Comparison of ENCODE assay signal across 8 cellular contexts in genomic region chr19:3175761-3176714, GRCh38. TPM values are rescaled to one million over a fixed set of nuclear protein-coding genes. Genes with fewer than 3 reads are reported as not detected.
DNase-seq lines count a peak whose midpoint lies in the region; ATAC-seq, FAIRE-seq and TF ChIP-seq lines count a peak whose summit lies in the region.

No MANE protein-coding gene starts in this region.

- peak overlapping the region; percentile 72 to 91 (median 87) for H3K4me3 Mint-ChIP-seq in naive thymus-derived CD8-positive, alpha-beta T cell

- peaks cover 24% of the 10 kb centered on the region for H3K36me3 ChIP-seq in DND-41 (ENCODE audit: insufficient read depth, low read length)
- no peaks in the 10 kb centered on the region for H3K36me3 ChIP-seq in GM12878 (ENCODE audit: control insufficient read depth in 2 of 2, insufficient read depth in 2 of 2, low read length in 1 of 2)

- no peaks in the 10 kb centered on the region for H3K9me3 Mint-ChIP-seq in naive thymus-derived CD8-positive, alpha-beta T cell

- peaks cover 6 to 11% (median 9%) of the 10 kb centered on the region in 3 donors for H3K36me3 Mint-ChIP-seq in naive thymus-derived CD8-positive, alpha-beta T cell

- DNase-seq in DND-41 (no peak), NAMALWA (ENCODE audit: low spot score) (peak; percentile 64), GM12878 (ENCODE audit: low read depth, low spot score) (peak; percentile 57), inferior parietal cortex (ENCODE audit: extremely low spot score) (no peak), Right ventricle myocardium inferior (ENCODE audit: missing footprints) (no peak)
- DNase-seq in naive thymus-derived CD8-positive, alpha-beta T cell: peak in 6 of 10 donors; percentile 27 to 75 (median 40)
- DNase-seq in stimulated activated CD4-positive, alpha-beta T cell treated with anti-CD3 and anti-CD28 coated beads, Interleukin-15, amount 100 ng/mL, for 24 hours: no peak

- POLR2A ChIA-PET in GM12878 (lab: Charles Lee): interaction anchor here (0.6 kb wide), 1 partner anchor 123 kb away, joined by 3 read pairs; no protein-coding TSS in a partner anchor
- POLR2A ChIA-PET in naive thymus-derived CD8-positive, alpha-beta T cell (lab: Charles Lee): interaction anchor here (0.5 to 2.3 kb wide), 7 partner anchors 8 to 1585 kb away, joined by 3 to 14 read pairs (median 4); partner anchors contain the start of gene NCLN

- in situ Hi-C loops in GM12878 (cut with MboI): no loop called here

- SMC1A ChIA-PET in GM12878 (lab: Charles Lee; ENCODE audit: uncharacterized antibody, unreplicated experiment): interaction anchor here (0.7 kb wide), 1 partner anchor 11 kb away, joined by 3 read pairs; no protein-coding TSS in a partner anchor

- no peak; a peak in 1 of 4 replicates for TF ChIP-seq EP300 in GM12878 (IDR thresholded peaks at IDR 0.05; ENCODE audit: borderline replicate concordance in 1 of 2, control insufficient read depth in 1 of 2, low read depth in 2 of 2, low read length in 2 of 2)

- TF ChIP-seq POLR2A in GM12878 (IDR thresholded peaks at IDR 0.05; ENCODE audit: low read depth, low read length): peak; percentile 5; the same call in 1 of the 2 replicates

- ATAC-seq in DND-41 (ENCODE audit: insufficient read depth, low read depth) (no peak), GM12878 (no peak), Right ventricle myocardium inferior (no peak), GM18519 (IDR thresholded peaks at IDR 0.05; ENCODE audit: low FRiP score, unreplicated experiment) (no peak)
- ATAC-seq in naive thymus-derived CD8-positive, alpha-beta T cell: no peak

- no peak for TF ChIP-seq CTCF in DND-41 (IDR thresholded peaks at IDR 0.05; ENCODE audit: borderline replicate concordance, extremely low read depth, low read length, poor library complexity, severe bottlenecking)
- TF ChIP-seq CTCF in GM12878 (IDR thresholded peaks at IDR 0.05 in 2 of 3, conservative IDR thresholded peaks at IDR 0.05 in 1 of 3; ENCODE audit: control insufficient read depth in 2 of 3, extremely low read depth in 1 of 3, insufficient read depth in 1 of 3, low read depth in 3 of 3, low read length in 3 of 3): no peak

- RAD21 ChIA-PET in GM12878 (lab: Charles Lee; ENCODE audit: unreplicated experiment): no interaction called here

- no peaks in the 10 kb centered on the region for H3K9me3 ChIP-seq in DND-41 (ENCODE audit: insufficient read depth, low read length, severe bottlenecking)
- H3K9me3 ChIP-seq in GM12878 (replicated peaks; ENCODE audit: control insufficient read depth, insufficient read depth, low read length): no peaks in the 10 kb centered on the region

- H3K9ac ChIP-seq in DND-41 (ENCODE audit: low read depth, low read length): peak overlapping the region; percentile 25; the same call in 1 of the 2 replicates
- peak overlapping the region; percentile 42; the same call in 1 of the 2 replicates for H3K9ac ChIP-seq in GM12878 (ENCODE audit: control insufficient read depth, insufficient read depth, low read length)

- H3K4me3 ChIP-seq in DND-41 (ENCODE audit: low read depth in 1 of 2, low read length in 2 of 2) (no peak overlapping the region), GM12878 (no peak overlapping the region)

- FAIRE-seq in GM12878 (lab: Jason Lieb, UNC): no peak

- peak overlapping the region; percentile 80 to 99 (median 96) for H3K27ac Mint-ChIP-seq in naive thymus-derived CD8-positive, alpha-beta T cell

- H3K4me1 ChIP-seq in DND-41 (ENCODE audit: insufficient read depth, low read length) (peaks cover 26% of the 10 kb centered on the region), GM12878 (ENCODE audit: control insufficient read depth, insufficient read depth, low read length) (peaks cover 22% of the 10 kb centered on the region)

- no peak for TF ChIP-seq RAD21 in GM12878 (IDR thresholded peaks at IDR 0.05; ENCODE audit: insufficient read depth, low read depth, low read length)

- no peaks in the 10 kb centered on the region for H3K27me3 Mint-ChIP-seq in naive thymus-derived CD8-positive, alpha-beta T cell

- H4K20me1 ChIP-seq in DND-41 (ENCODE audit: insufficient read depth, low read length) (peaks cover 17% of the 10 kb centered on the region), GM12878 (ENCODE audit: control insufficient read depth, insufficient read depth) (no peaks in the 10 kb centered on the region; the same call in 1 of the 2 replicates)

- intact Hi-C loops in GM12878 (cut with micrococcal nuclease; ENCODE audit: unreplicated experiment) (no loop called here), Right ventricle myocardium inferior (cut with DNase I) (no loop called here)

- H3K4me2 ChIP-seq in DND-41 (ENCODE audit: insufficient read depth, low read length): peak overlapping the region; percentile 41; the same call in 1 of the 2 replicates
- peak overlapping the region; percentile 75 for H3K4me2 ChIP-seq in GM12878 (ENCODE audit: control insufficient read depth, insufficient read depth)

- CTCF ChIA-PET in GM12878 (lab: Yijun Ruan, JAX): interaction anchor here (0.5 to 1.0 kb wide), 3 partner anchors 9 to 47 kb away, joined by 3 to 4 read pairs (median 3); no protein-coding TSS in a partner anchor

- H3K27ac ChIP-seq in DND-41 (ENCODE audit: low read length) (peak overlapping the region; percentile 49), GM12878 (ENCODE audit: control insufficient read depth, insufficient read depth) (peak overlapping the region; percentile 69)

- no TSS peak for BruUV-seq in GM12878 (replicated peaks; lab: Mats Ljungman, UMichigan)

- WGBS in GM12878 (ENCODE audit: insufficient coverage, insufficient replicate concordance, low lambda C conversion rate, missing lambda C conversion rate): 24% methylated on average over 17 of the region's 17 CpGs

- H3K27me3 ChIP-seq in DND-41 (ENCODE audit: insufficient read depth, low read length, poor library complexity) (no peaks in the 10 kb centered on the region), GM12878 (replicated peaks in 1 of 2; ENCODE audit: control insufficient read depth in 2 of 2, insufficient read depth in 2 of 2, low read length in 1 of 2) (no peaks in the 10 kb centered on the region)

- H2AFZ ChIP-seq in DND-41 (ENCODE audit: low read depth, low read length): no peak overlapping the region
- H2AFZ ChIP-seq in GM12878 (ENCODE audit: control insufficient read depth, low read depth, low read length): peak overlapping the region; percentile 6; the same call in 1 of the 2 replicates

- peaks cover 13 to 45% (median 28%) of the 10 kb centered on the region in 4 donors for H3K4me1 Mint-ChIP-seq in naive thymus-derived CD8-positive, alpha-beta T cell

- H3K79me2 ChIP-seq in DND-41 (ENCODE audit: insufficient read depth, low read length): peaks cover 37% of the 10 kb centered on the region
- H3K79me2 ChIP-seq in GM12878 (ENCODE audit: control insufficient read depth, insufficient read depth, low read length): peaks cover 39% of the 10 kb centered on the region

RNA-seq across cellular contexts. Expression of gene S1PR4, which starts 2.5 kb away (rescaled TPM):
- total RNA-seq in GM12878 (2013; cell fraction: nucleolus; rRNA removed): 25.9 and 29.4 TPM in 2 replicates
- 50.1 and 57.7 TPM in 2 replicates for total RNA-seq in GM12878 (2014; rRNA removed)
- total RNA-seq in GM12878 (2014; rRNA removed; fragmentation: Illumina TruSeq; extraction: Trizol): 4.7 and 6.1 TPM in 2 replicates
- total RNA-seq in GM12878 (2021): 32.4 and 33.7 TPM in 2 replicates
- 5.5 TPM for polyA plus RNA-seq in GM12878 (2011; ENCODE audit: low read depth)
- polyA plus RNA-seq in GM12878 (2011; rRNA removed): not detected in 2 replicates
- polyA plus RNA-seq in GM12878 (2011; cell fraction: cytosol; rRNA removed): 0.04 TPM in 1 of 2 replicates, not detected in the other
- polyA plus RNA-seq in GM12878 (2011; cell fraction: nucleus; rRNA removed): 0.26 and 0.33 TPM in 2 replicates
- 20.4 and 25.5 TPM in 2 replicates for polyA plus RNA-seq in GM12878 (2012)
- 0.54 TPM in 1 of 2 replicates, not detected in the other for polyA plus RNA-seq in GM12878 (2014; fragmentation: Illumina TruSeq; extraction: Trizol)
- 1 to 10 TPM in 1 of 2 experiments, under 1 TPM in 1; 0.19 to 1.2 TPM for polyA plus RNA-seq in GM12878 (2014; fragmentation: Nextera tagmentation; extraction: Ambion mirVana)
- 35.7 and 44.5 TPM in 2 replicates for polyA plus RNA-seq in GM12878 (2014; rRNA removed)
- 10 to 100 TPM; 42.2 to 43.3 TPM for polyA plus RNA-seq in GM12878 (2016; fragmentation: Nextera tagmentation; extraction: Ambion mirVana)
- not detected in 2 replicates for polyA minus RNA-seq in GM12878 (2011; rRNA and poly(A)+ RNA removed)
- polyA minus RNA-seq in GM12878 (2011; cell fraction: cytosol; rRNA and poly(A)+ RNA removed): not detected in 2 replicates
- polyA minus RNA-seq in GM12878 (2011; cell fraction: nucleus; rRNA and poly(A)+ RNA removed): 0.29 TPM in 1 of 2 replicates, not detected in the other
- 100 to 1,000 TPM; 217 to 233 TPM for total RNA-seq in naive thymus-derived CD8-positive, alpha-beta T cell
- 100 to 1,000 TPM; 286 to 470 (median 332) TPM for polyA plus RNA-seq in naive thymus-derived CD8-positive, alpha-beta T cell
- total RNA-seq in Right ventricle myocardium inferior: 1.2 TPM

RNA-seq across cellular contexts. Expression of gene NCLN, which starts 9.7 kb away (rescaled TPM):
- total RNA-seq in GM12878 (2013; cell fraction: nucleolus; rRNA removed): 37.3 and 45.2 TPM in 2 replicates
- total RNA-seq in GM12878 (2014; rRNA removed) (35.0 and 43.0 TPM in 2 replicates), GM12878 (2014; rRNA removed; fragmentation: Illumina TruSeq; extraction: Trizol) (14.5 and 18.6 TPM in 2 replicates), GM12878 (2021) (69.2 and 79.1 TPM in 2 replicates), Right ventricle myocardium inferior (23.7 TPM)
- polyA plus RNA-seq in GM12878 (2011; ENCODE audit: low read depth): 8.1 TPM
- polyA plus RNA-seq in GM12878 (2011; rRNA removed) (10.7 and 29.5 TPM in 2 replicates), GM12878 (2014; fragmentation: Illumina TruSeq; extraction: Trizol) (2.3 and 11.6 TPM in 2 replicates), GM12878 (2014; fragmentation: Nextera tagmentation; extraction: Ambion mirVana) (1 to 10 TPM; 2.2 to 7.2 TPM), GM12878 (2014; rRNA removed) (42.6 and 64.0 TPM in 2 replicates), GM12878 (2016; fragmentation: Nextera tagmentation; extraction: Ambion mirVana) (10 to 100 TPM; 71.8 to 75.2 TPM)
- 38.7 and 57.3 TPM in 2 replicates for polyA plus RNA-seq in GM12878 (2011; cell fraction: cytosol; rRNA removed)
- polyA plus RNA-seq in GM12878 (2011; cell fraction: nucleus; rRNA removed): 95.1 and 119 TPM in 2 replicates
- polyA plus RNA-seq in GM12878 (2012): 36.4 and 40.2 TPM in 2 replicates
- 28.0 and 50.8 TPM in 2 replicates for polyA minus RNA-seq in GM12878 (2011; rRNA and poly(A)+ RNA removed)
- 25.0 and 25.9 TPM in 2 replicates for polyA minus RNA-seq in GM12878 (2011; cell fraction: cytosol; rRNA and poly(A)+ RNA removed)
- 12.5 and 24.5 TPM in 2 replicates for polyA minus RNA-seq in GM12878 (2011; cell fraction: nucleus; rRNA and poly(A)+ RNA removed)
- 10 to 100 TPM; 59.7 to 63.0 TPM for total RNA-seq in naive thymus-derived CD8-positive, alpha-beta T cell
- polyA plus RNA-seq in naive thymus-derived CD8-positive, alpha-beta T cell: 10 to 100 TPM; 23.9 to 44.7 (median 25.5) TPM

RNA-seq across cellular contexts. Expression of gene GNA15, which starts 40.2 kb away (rescaled TPM):
- total RNA-seq in GM12878 (2013; cell fraction: nucleolus; rRNA removed): 17.5 and 19.5 TPM in 2 replicates
- total RNA-seq in GM12878 (2014; rRNA removed) (16.7 and 18.0 TPM in 2 replicates), GM12878 (2014; rRNA removed; fragmentation: Illumina TruSeq; extraction: Trizol) (8.7 and 9.5 TPM in 2 replicates), GM12878 (2021) (16.2 and 16.9 TPM in 2 replicates), Right ventricle myocardium inferior (2.9 TPM)
- polyA plus RNA-seq in GM12878 (2011; ENCODE audit: low read depth): 1.9 TPM
- polyA plus RNA-seq in GM12878 (2011; rRNA removed) (10.2 and 16.6 TPM in 2 replicates), GM12878 (2014; fragmentation: Illumina TruSeq; extraction: Trizol) (2.5 and 7.3 TPM in 2 replicates), GM12878 (2014; fragmentation: Nextera tagmentation; extraction: Ambion mirVana) (1 to 10 TPM in 1 of 2 experiments, under 1 TPM in 1; 0.42 to 1.7 TPM), GM12878 (2014; rRNA removed) (13.0 and 13.8 TPM in 2 replicates), GM12878 (2016; fragmentation: Nextera tagmentation; extraction: Ambion mirVana) (10 to 100 TPM in 1 of 2 experiments, 1 to 10 TPM in 1; 8.7 to 10.1 TPM)
- 23.5 and 26.3 TPM in 2 replicates for polyA plus RNA-seq in GM12878 (2011; cell fraction: cytosol; rRNA removed)
- polyA plus RNA-seq in GM12878 (2011; cell fraction: nucleus; rRNA removed): 16.4 and 17.5 TPM in 2 replicates
- 6.3 and 11.1 TPM in 2 replicates for polyA plus RNA-seq in GM12878 (2012)
- polyA minus RNA-seq in GM12878 (2011; rRNA and poly(A)+ RNA removed): 13.3 and 23.2 TPM in 2 replicates
- 10.2 and 11.1 TPM in 2 replicates for polyA minus RNA-seq in GM12878 (2011; cell fraction: cytosol; rRNA and poly(A)+ RNA removed)
- 4.6 and 6.2 TPM in 2 replicates for polyA minus RNA-seq in GM12878 (2011; cell fraction: nucleus; rRNA and poly(A)+ RNA removed)
- under 1 TPM; 0.36 to 0.39 TPM for total RNA-seq in naive thymus-derived CD8-positive, alpha-beta T cell
- under 1 TPM in 1 of 3 donors, not detected in 2; 0.19 TPM for polyA plus RNA-seq in naive thymus-derived CD8-positive, alpha-beta T cell

RNA-seq across cellular contexts. Expression of gene CELF5, which starts 48.4 kb away (rescaled TPM):
- total RNA-seq in GM12878 (2013; cell fraction: nucleolus; rRNA removed): not detected in 2 replicates
- total RNA-seq in GM12878 (2014; rRNA removed): not detected in 2 replicates
- not detected in 2 replicates for total RNA-seq in GM12878 (2014; rRNA removed; fragmentation: Illumina TruSeq; extraction: Trizol)
- not detected in 2 replicates for total RNA-seq in GM12878 (2021)
- not detected for polyA plus RNA-seq in GM12878 (2011; ENCODE audit: low read depth)
- polyA plus RNA-seq in GM12878 (2011; rRNA removed): 0.01 and 0.04 TPM in 2 replicates
- not detected in 2 replicates for polyA plus RNA-seq in GM12878 (2011; cell fraction: cytosol; rRNA removed)
- polyA plus RNA-seq in GM12878 (2011; cell fraction: nucleus; rRNA removed): 0.16 and 0.51 TPM in 2 replicates
- polyA plus RNA-seq in GM12878 (2012): 0.07 TPM in 1 of 2 replicates, not detected in the other
- not detected in 2 replicates for polyA plus RNA-seq in GM12878 (2014; fragmentation: Illumina TruSeq; extraction: Trizol)
- not detected for polyA plus RNA-seq in GM12878 (2014; fragmentation: Nextera tagmentation; extraction: Ambion mirVana)
- 0.01 and 0.16 TPM in 2 replicates for polyA plus RNA-seq in GM12878 (2014; rRNA removed)
- polyA plus RNA-seq in GM12878 (2016; fragmentation: Nextera tagmentation; extraction: Ambion mirVana): not detected
- 0.21 TPM in 1 of 2 replicates, not detected in the other for polyA minus RNA-seq in GM12878 (2011; rRNA and poly(A)+ RNA removed)
- polyA minus RNA-seq in GM12878 (2011; cell fraction: cytosol; rRNA and poly(A)+ RNA removed): not detected in 2 replicates
- 0.38 TPM in 1 of 2 replicates, not detected in the other for polyA minus RNA-seq in GM12878 (2011; cell fraction: nucleus; rRNA and poly(A)+ RNA removed)
- total RNA-seq in naive thymus-derived CD8-positive, alpha-beta T cell: under 1 TPM; 0.23 to 0.41 TPM
- polyA plus RNA-seq in naive thymus-derived CD8-positive, alpha-beta T cell: not detected
- total RNA-seq in Right ventricle myocardium inferior: not detected

Comparison
In these comparisons a context has a peak if more than half of its experiments do, and no peak if none do; other contexts are left out.
1. DNase-seq: peak in NAMALWA (single experiment), GM12878 (single experiment) and naive thymus-derived CD8-positive, alpha-beta T cell (6 of 10); none in DND-41 (single experiment), inferior parietal cortex (single experiment), stimulated activated CD4-positive, alpha-beta T cell treated with anti-CD3 and anti-CD28 coated beads, Interleukin-15, amount 100 ng/mL, for 24 hours (single experiment) and Right ventricle myocardium inferior (single experiment).